ENCODE assay signal across 22 cellular contexts in genomic region chrX:118565853-118566252, GRCh38.
DNase-seq lines count a peak whose midpoint lies in the region; ATAC-seq, FAIRE-seq and TF ChIP-seq lines count a peak whose summit lies in the region.
"Had no signal": no experiment of that assay in that cellular context is flagged by ENCODE, and none has a peak within 500 bp of the region (broad histone marks: within the 10 kb centered on the region; RNA-seq: fewer than 3 reads in every experiment).

No MANE protein-coding gene starts in this region.

- CTCF ChIA-PET in T-cell (lab: Charles Lee), result no interaction called here
- CTCF ChIA-PET in mammary epithelial cell (lab: Charles Lee; ENCODE audit: low non-redundant PET), result no interaction called here

- intact Hi-C loops in cardiac septum (cut with DNase I) (no loop called here), mammary epithelial cell (cut with micrococcal nuclease) (no loop called here)

- H3K27me3 ChIP-seq in BE2C (no peaks in the 10 kb centered on the region), mammary epithelial cell (ENCODE audit: insufficient read depth, low read length) (no peaks in the 10 kb centered on the region)

- no peak overlapping the region for H2AFZ ChIP-seq in mammary epithelial cell (ENCODE audit: low read depth, low read length)

- H3K4me3 Mint-ChIP-seq in T-cell, result no peak overlapping the region
- no peak overlapping the region for H3K4me3 Mint-ChIP-seq in stimulated activated naive B cell treated with anti-CD40 and anti-IgM and Interleukin-4, amounts not matched to agents 10 μg/mL and 1 μg/mL and 100 μg/mL, for 72 hours
- H3K4me3 Mint-ChIP-seq: IgD-negative memory B cell had no signal

- H3K36me3 Mint-ChIP-seq in T-cell, result peaks cover 36% of the 10 kb centered on the region
- peaks cover 13 to 15% of the 10 kb centered on the region in 2 donors for H3K36me3 Mint-ChIP-seq in stimulated activated naive B cell treated with anti-CD40 and anti-IgM and Interleukin-4, amounts not matched to agents 10 μg/mL and 1 μg/mL and 100 μg/mL, for 72 hours
- H3K36me3 Mint-ChIP-seq: IgD-negative memory B cell had no signal

- FAIRE-seq in GM18507 (lab: Jason Lieb, UNC), result peak; percentile 66
- FAIRE-seq: HTR-8/SVneo had no signal

- BruUV-seq in mammary epithelial cell (replicated peaks; lab: Mats Ljungman, UMichigan), result no TSS peak

- H3K9me3 ChIP-seq in BE2C (no peaks in the 10 kb centered on the region), mammary epithelial cell (replicated peaks; ENCODE audit: insufficient read depth, low read length) (no peaks in the 10 kb centered on the region)
- H3K9me3 ChIP-seq: A549 had no signal

- no peaks in the 10 kb centered on the region for H3K27me3 Mint-ChIP-seq in T-cell
- H3K27me3 Mint-ChIP-seq in stimulated activated naive B cell treated with anti-CD40 and anti-IgM and Interleukin-4, amounts not matched to agents 10 μg/mL and 1 μg/mL and 100 μg/mL, for 72 hours, result no peaks in the 10 kb centered on the region
- H3K27me3 Mint-ChIP-seq: IgD-negative memory B cell had no signal

- H3K27ac Mint-ChIP-seq in T-cell, result peak overlapping the region; percentile 15 to 49
- no peak overlapping the region for H3K27ac Mint-ChIP-seq in stimulated activated naive B cell treated with anti-CD40 and anti-IgM and Interleukin-4, amounts not matched to agents 10 μg/mL and 1 μg/mL and 100 μg/mL, for 72 hours
- H3K27ac Mint-ChIP-seq: IgD-negative memory B cell had no signal

- no peaks in the 10 kb centered on the region for H3K9me3 Mint-ChIP-seq in T-cell
- no peaks in the 10 kb centered on the region for H3K9me3 Mint-ChIP-seq in stimulated activated naive B cell treated with anti-CD40 and anti-IgM and Interleukin-4, amounts not matched to agents 10 μg/mL and 1 μg/mL and 100 μg/mL, for 72 hours
- H3K9me3 Mint-ChIP-seq: IgD-negative memory B cell had no signal

- POLR2A ChIA-PET in T-cell (lab: Charles Lee), result no interaction called here

- H4K20me1 ChIP-seq in mammary epithelial cell (ENCODE audit: insufficient read depth, low read length), result no peaks in the 10 kb centered on the region

- no peak overlapping the region for H3K9ac ChIP-seq in mammary epithelial cell (ENCODE audit: insufficient read depth, low read length)

- peaks cover 6 to 26% (median 9%) of the 10 kb centered on the region in 3 donors for H3K4me1 Mint-ChIP-seq in T-cell
- H3K4me1 Mint-ChIP-seq in stimulated activated naive B cell treated with anti-CD40 and anti-IgM and Interleukin-4, amounts not matched to agents 10 μg/mL and 1 μg/mL and 100 μg/mL, for 72 hours, result peaks cover 1 to 23% of the 10 kb centered on the region in 2 donors

- H3K27ac ChIP-seq in mammary epithelial cell (ENCODE audit: insufficient read depth, low read depth, low read length), result no peak overlapping the region
- H3K27ac ChIP-seq: A549, C4-2B, HL-60 had no signal

- 79% methylated on average over 6 of the region's 6 CpGs for WGBS in mammary epithelial cell (ENCODE audit: low coverage, missing lambda C conversion rate)

- in situ Hi-C loops in mammary epithelial cell (cut with MboI; ENCODE audit: low sequenced_read_pairs in 2 of 2), result no loop called here

- no peak overlapping the region for H3K4me2 ChIP-seq in mammary epithelial cell (ENCODE audit: insufficient read depth, low read depth, low read length)
- H3K4me2 ChIP-seq: A549 had no signal

- dilution Hi-C loops in mammary epithelial cell (cut with HindIII; ENCODE audit: low sequenced_read_pairs), result no loop called here

- H3K36me3 ChIP-seq in BE2C (no peaks in the 10 kb centered on the region), mammary epithelial cell (ENCODE audit: insufficient read depth, low read length) (no peaks in the 10 kb centered on the region)

- H3K4me1 ChIP-seq in BE2C (no peaks in the 10 kb centered on the region), mammary epithelial cell (ENCODE audit: insufficient read depth, low read length) (no peaks in the 10 kb centered on the region)
- H3K4me1 ChIP-seq: A549 had no signal

- TF ChIP-seq CTCF in BE2C (IDR thresholded peaks at IDR 0.05; ENCODE audit: low read depth, low read length) (no peak), mammary epithelial cell (conservative IDR thresholded peaks at IDR 0.05 in 1 of 2, IDR thresholded peaks at IDR 0.05 in 1 of 2; ENCODE audit: extremely low read depth in 1 of 2, insufficient read depth in 1 of 2, low read depth in 1 of 2, low read length in 2 of 2) (no peak)

- no peak for TF ChIP-seq POLR2A in erythroblast (IDR thresholded peaks at IDR 0.05; ENCODE audit: low read length)

- no peak for ATAC-seq in T-cell (replicated peaks in 1 of 4)
- no peak for ATAC-seq in stimulated activated naive B cell treated with anti-CD40 and anti-IgM and Interleukin-4, amounts not matched to agents 10 μg/mL and 1 μg/mL and 100 μg/mL, for 72 hours (replicated peaks)
- ATAC-seq: A549 had no signal

- no peaks in the 10 kb centered on the region for H3K79me2 ChIP-seq in mammary epithelial cell (ENCODE audit: insufficient read depth, low read length)

- H3K4me3 ChIP-seq in BE2C (ENCODE audit: low read depth, low read length) (0 out of 2 replicates have a peak overlapping the region, but pooled peaks have one; percentile 2), mammary epithelial cell (replicated peaks in 1 of 3; ENCODE audit: insufficient read depth in 1 of 3, low read depth in 2 of 3, low read length in 3 of 3) (no peak overlapping the region)
- H3K4me3 ChIP-seq: A549 had no signal

- no peak for DNase-seq in BE2C
- DNase-seq in GM18507 (ENCODE audit: extremely low spot score, insufficient read length, low read depth), result no peak
- no peak for DNase-seq in T-cell
- DNase-seq in erythroblast (lab: John Stamatoyannopoulos, UW), result peak; percentile 51 to 60
- DNase-seq in stimulated activated naive B cell treated with anti-CD40 and anti-IgM and Interleukin-4, amounts not matched to agents 10 μg/mL and 1 μg/mL and 100 μg/mL, for 72 hours, result no peak
- no peak for DNase-seq in superior temporal gyrus (ENCODE audit: extremely low spot score)
- no peak for DNase-seq in cardiac septum (ENCODE audit: low spot score)
- DNase-seq in mammary epithelial cell, result no peak
- DNase-seq: Calu3; DMS79; NCI-H1417; NCI-H1930; NCI-H2171; NCI-H446; NK-92 treated with Interleukin-12 subunit alpha and Interleukin-12 subunit beta, amount 100 ng/mL, for 24 hours; RPMI8226; SIG-M5 had no signal

Comparison
In these comparisons a context has a peak if more than half of its experiments do, and no peak if none do; other contexts are left out.
1. DNase-seq: peak in erythroblast (2 of 2); none in BE2C (single experiment), GM18507 (single experiment), T-cell (0 of 34), stimulated activated naive B cell treated with anti-CD40 and anti-IgM and Interleukin-4, amounts not matched to agents 10 μg/mL and 1 μg/mL and 100 μg/mL, for 72 hours (single experiment), superior temporal gyrus (single experiment), cardiac septum (single experiment) and mammary epithelial cell (single experiment).